Comparison of ENCODE assay signal across 11 cellular contexts in the genomic region with DNA sequence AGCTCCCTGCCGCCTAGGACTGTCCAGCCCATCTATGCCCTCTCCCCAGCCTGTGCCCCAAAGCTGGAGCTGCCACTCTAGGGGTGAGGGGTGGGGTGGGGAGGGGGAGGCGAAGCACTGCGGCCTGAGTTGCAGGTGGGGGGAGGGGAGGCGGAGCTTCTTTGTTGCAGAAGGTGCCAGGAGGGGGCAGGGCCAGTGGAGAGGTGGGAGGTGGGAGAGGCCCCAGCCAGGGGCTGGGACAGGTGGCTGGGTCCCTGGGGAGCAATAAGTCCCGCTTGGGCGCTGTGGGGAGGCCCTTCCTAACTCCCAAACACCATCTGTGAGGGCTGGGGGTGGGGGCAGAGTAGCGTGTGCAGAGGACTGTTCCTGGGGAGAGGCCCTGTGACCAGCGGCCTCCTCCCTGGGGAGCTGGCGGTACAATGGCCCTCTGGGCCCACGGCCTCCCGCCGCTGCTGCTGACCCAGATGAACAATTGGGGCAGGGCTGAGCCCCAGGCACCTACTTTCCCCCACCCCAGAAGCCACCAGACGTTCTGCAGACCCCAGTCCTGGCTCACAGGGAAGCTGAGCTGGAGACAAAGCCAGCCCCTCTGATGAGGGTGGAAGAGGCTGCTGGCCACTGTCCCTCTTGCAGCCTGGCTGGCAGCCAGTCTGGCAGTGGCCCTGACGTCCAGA. TPM values are rescaled to one million over a fixed set of nuclear protein-coding genes. Genes with fewer than 3 reads are reported as not detected.
DNase-seq lines count a peak whose midpoint lies in the region; ATAC-seq, FAIRE-seq and TF ChIP-seq lines count a peak whose summit lies in the region.
"Had no signal": no experiment of that assay in that cellular context is flagged by ENCODE, and none has a peak within 500 bp of the region (broad histone marks: within the 10 kb centered on the region; RNA-seq: fewer than 3 reads in every experiment).

No MANE protein-coding gene starts in this region.

- intact Hi-C loops in K562 (cut with micrococcal nuclease): loop anchor here (5.0 kb wide), 1 partner anchor 33 kb away; no protein-coding TSS in a partner anchor
- intact Hi-C loops in activated naive CD4-positive, alpha-beta T cell treated with anti-CD3 and anti-CD28 coated beads for 36 hours (cut with micrococcal nuclease): no loop called here

- H3K36me3 ChIP-seq in K562 (ENCODE audit: control insufficient read depth, insufficient read depth, low read length) (peaks cover 2% of the 10 kb centered on the region; the same call in 1 of the 3 replicates), neuronal stem cell (replicated peaks in 1 of 2; ENCODE audit: control insufficient read depth in 2 of 2, insufficient read depth in 2 of 2, low read length in 2 of 2) (peaks cover 2 to 5% of the 10 kb centered on the region in 2 donors), brain microvascular endothelial cell (replicated peaks) (no peaks in the 10 kb centered on the region)
- H3K36me3 ChIP-seq: pancreas had no signal

- H3K14ac ChIP-seq in neuronal stem cell (ENCODE audit: low read length): peak overlapping the region; percentile 84

- H3K4me1 ChIP-seq in K562 (replicated peaks in 1 of 2; ENCODE audit: control insufficient read depth in 2 of 2, insufficient read depth in 2 of 2, low read length in 2 of 2): peaks cover 7 to 85% of the 10 kb centered on the region in 2 experiments; a peak in 4 of 5 replicates
- peaks cover 32 to 41% of the 10 kb centered on the region in 2 donors for H3K4me1 ChIP-seq in neuronal stem cell (ENCODE audit: control insufficient read depth in 2 of 2, insufficient read depth in 1 of 2, low read depth in 1 of 2, low read length in 2 of 2)

- peaks cover 26% of the 10 kb centered on the region for H3K27me3 Mint-ChIP-seq in activated T-cell treated with anti-CD3 and anti-CD28 coated beads, Interleukin-2, amount 50 U/mL, for 72 hours (ENCODE audit: low read depth)
- peaks cover 36% of the 10 kb centered on the region for H3K27me3 Mint-ChIP-seq in activated T-cell treated with anti-CD3 and anti-CD28 coated beads, Interleukin-2, amount 50 U/mL, for 4 hours (ENCODE audit: low read depth)
- peaks cover 39% of the 10 kb centered on the region for H3K27me3 Mint-ChIP-seq in activated naive CD4-positive, alpha-beta T cell treated with anti-CD3 and anti-CD28 coated beads for 36 hours (ENCODE audit: low read depth)

- peak overlapping the region; percentile 100 for H2AK5ac ChIP-seq in neuronal stem cell (ENCODE audit: low read depth, low read length)

- H3K27me3 ChIP-seq in K562 (ENCODE audit: control insufficient read depth in 2 of 2, insufficient read depth in 2 of 2, low read length in 2 of 2) (no peaks in the 10 kb centered on the region), neuronal stem cell (ENCODE audit: control insufficient read depth in 3 of 3, insufficient read depth in 3 of 3, low read depth in 1 of 3, low read length in 3 of 3) (peaks cover 0 to 7% (median 0%) of the 10 kb centered on the region in 3 experiments), brain microvascular endothelial cell (replicated peaks) (no peaks in the 10 kb centered on the region)

- TF ChIP-seq CTCF in K562 (IDR thresholded peaks at IDR 0.05 in 2 of 3, conservative IDR thresholded peaks at IDR 0.05 in 1 of 3; ENCODE audit: insufficient read depth in 2 of 3, low read depth in 1 of 3, low read length in 3 of 3): no peak
- TF ChIP-seq CTCF in brain microvascular endothelial cell (IDR thresholded peaks at IDR 0.05; ENCODE audit: low read depth, low read length, missing control alignments): no peak

- peak overlapping the region; percentile 97 for H4K91ac ChIP-seq in neuronal stem cell (ENCODE audit: low read depth, low read length, poor library complexity)

- CTCF ChIA-PET in K562 (lab: Yijun Ruan, JAX; ENCODE audit: low intra/inter-chr PET ratio): no interaction called here
- CTCF ChIA-PET in activated naive CD4-positive, alpha-beta T cell treated with anti-CD3 and anti-CD28 coated beads for 36 hours (lab: Charles Lee): no interaction called here

- peak overlapping the region; percentile 73 to 75 for H3K4me3 Mint-ChIP-seq in activated T-cell treated with anti-CD3 and anti-CD28 coated beads, Interleukin-2, amount 50 U/mL, for 72 hours
- H3K4me3 Mint-ChIP-seq in activated T-cell treated with anti-CD3 and anti-CD28 coated beads, Interleukin-2, amount 50 U/mL, for 4 hours: no peak overlapping the region
- H3K4me3 Mint-ChIP-seq in activated naive CD4-positive, alpha-beta T cell treated with anti-CD3 and anti-CD28 coated beads for 36 hours: no peak overlapping the region

- H3K4ac ChIP-seq in neuronal stem cell (ENCODE audit: low read length): peak overlapping the region; percentile 98

- no peaks in the 10 kb centered on the region for H3K36me3 Mint-ChIP-seq in activated T-cell treated with anti-CD3 and anti-CD28 coated beads, Interleukin-2, amount 50 U/mL, for 72 hours (ENCODE audit: insufficient read depth in 2 of 2)
- no peaks in the 10 kb centered on the region for H3K36me3 Mint-ChIP-seq in activated T-cell treated with anti-CD3 and anti-CD28 coated beads, Interleukin-2, amount 50 U/mL, for 4 hours (ENCODE audit: insufficient read depth)
- no peaks in the 10 kb centered on the region for H3K36me3 Mint-ChIP-seq in activated naive CD4-positive, alpha-beta T cell treated with anti-CD3 and anti-CD28 coated beads for 36 hours (ENCODE audit: low read depth)
- H3K36me3 Mint-ChIP-seq: CD4-positive, CD25-positive, alpha-beta regulatory T cell had no signal

- peaks cover 12% of the 10 kb centered on the region for H3K4me1 Mint-ChIP-seq in activated T-cell treated with anti-CD3 and anti-CD28 coated beads, Interleukin-2, amount 50 U/mL, for 72 hours (ENCODE audit: low read depth)
- peaks cover 8% of the 10 kb centered on the region for H3K4me1 Mint-ChIP-seq in activated T-cell treated with anti-CD3 and anti-CD28 coated beads, Interleukin-2, amount 50 U/mL, for 4 hours (ENCODE audit: low read depth)
- peaks cover 16% of the 10 kb centered on the region for H3K4me1 Mint-ChIP-seq in activated naive CD4-positive, alpha-beta T cell treated with anti-CD3 and anti-CD28 coated beads for 36 hours (ENCODE audit: low read depth)

- peak overlapping the region in 1 of 2 experiments; percentile 86; a peak in 2 of 4 replicates for H3K9ac ChIP-seq in K562 (ENCODE audit: insufficient read depth in 1 of 2, low read depth in 2 of 2, low read length in 2 of 2)
- H3K9ac ChIP-seq in neuronal stem cell (ENCODE audit: low read depth, low read length, poor library complexity): peak overlapping the region; percentile 99

- no peak overlapping the region for H3K27ac Mint-ChIP-seq in activated T-cell treated with anti-CD3 and anti-CD28 coated beads, Interleukin-2, amount 50 U/mL, for 72 hours
- no peak overlapping the region for H3K27ac Mint-ChIP-seq in activated naive CD4-positive, alpha-beta T cell treated with anti-CD3 and anti-CD28 coated beads for 36 hours

- H2BK15ac ChIP-seq in neuronal stem cell (ENCODE audit: low read length): peak overlapping the region; percentile 88

- H3K23ac ChIP-seq in neuronal stem cell (ENCODE audit: low read depth, low read length, poor library complexity): peak overlapping the region; percentile 85

- H3K4me2 ChIP-seq in K562 (ENCODE audit: insufficient read depth, low read length): no peak overlapping the region
- peak overlapping the region; percentile 86 for H3K4me2 ChIP-seq in neuronal stem cell (ENCODE audit: insufficient read depth, low read length, poor library complexity, severe bottlenecking)

- in situ Hi-C loops in K562 (cut with MboI): no loop called here
- in situ Hi-C loops in brain microvascular endothelial cell (cut with HindIII; ENCODE audit: low pct_ligation_motif_present, low sequenced_read_pairs): no loop called here

- DNase-seq in activated T-cell treated with anti-CD3 and anti-CD28 coated beads, Interleukin-2, amount 50 U/mL, for 72 hours: no peak
- DNase-seq in activated T-cell treated with anti-CD3 and anti-CD28 coated beads, Interleukin-2, amount 50 U/mL, for 4 hours: no peak
- DNase-seq in NCI-H2081 treated with DMSO at 0.1 percent for 48 hours (lab: John Stamatoyannopoulos, UW) (peak; percentile 65), K562 (ENCODE audit: extremely low read depth in 1 of 4, low spot score in 3 of 4) (peak in 2 of 4 experiments; percentile 30 to 49), neuronal stem cell (ENCODE audit: low spot score) (no peak), brain microvascular endothelial cell (no peak)
- no peak for DNase-seq in activated naive CD4-positive, alpha-beta T cell treated with anti-CD3 and anti-CD28 coated beads for 36 hours
- DNase-seq: CD4-positive, CD25-positive, alpha-beta regulatory T cell had no signal

- TF ChIP-seq RAD21 in K562 (CRISPR knock-in tag; conservative IDR thresholded peaks at IDR 0.05 in 1 of 2, IDR thresholded peaks at IDR 0.05 in 1 of 2): no peak

- peak overlapping the region; percentile 97 for H2BK5ac ChIP-seq in neuronal stem cell (ENCODE audit: low read length)

- WGBS in K562 (ENCODE audit: insufficient coverage, low coverage, missing lambda C conversion rate): 10% methylated on average over 10 of the region's 14 CpGs
- no CpG with 5 or more reads among the region's 14 CpGs for WGBS in neuronal stem cell (ENCODE audit: extremely low coverage in 2 of 2, insufficient read length in 2 of 2, insufficient replicate concordance in 1 of 2), 2 donors

- TF ChIP-seq EP300 in K562 (IDR thresholded peaks at IDR 0.05; ENCODE audit: low read length): no peak

- no peak overlapping the region for H2AFZ ChIP-seq in K562 (ENCODE audit: low read depth, low read length)
- peak overlapping the region; percentile 70 for H2AFZ ChIP-seq in neuronal stem cell (ENCODE audit: low read length)

- H3K4me3 ChIP-seq in K562 (no peak overlapping the region), neuronal stem cell (ENCODE audit: low read length in 2 of 2) (peak overlapping the region in 1 of 2 donors; percentile 4), brain microvascular endothelial cell (ENCODE audit: low read depth, low read length) (no peak overlapping the region)

- FAIRE-seq in K562 (lab: Jason Lieb, UNC): no peak
- FAIRE-seq: pancreas had no signal

- H3K79me1 ChIP-seq in neuronal stem cell (ENCODE audit: low read depth, low read length): peaks cover 6% of the 10 kb centered on the region

- H3K9me3 Mint-ChIP-seq in activated T-cell treated with anti-CD3 and anti-CD28 coated beads, Interleukin-2, amount 50 U/mL, for 72 hours: no peaks in the 10 kb centered on the region
- no peaks in the 10 kb centered on the region for H3K9me3 Mint-ChIP-seq in activated T-cell treated with anti-CD3 and anti-CD28 coated beads, Interleukin-2, amount 50 U/mL, for 4 hours
- no peaks in the 10 kb centered on the region for H3K9me3 Mint-ChIP-seq in activated naive CD4-positive, alpha-beta T cell treated with anti-CD3 and anti-CD28 coated beads for 36 hours
- H3K9me3 Mint-ChIP-seq: CD4-positive, CD25-positive, alpha-beta regulatory T cell had no signal

- BruUV-seq in K562 (replicated peaks; lab: Mats Ljungman, UMichigan): no TSS peak

- H2BK12ac ChIP-seq in neuronal stem cell (ENCODE audit: low read length): peak overlapping the region; percentile 98

- 0 out of 3 replicates have a peak, but pooled peaks cover under 1% of the 10 kb centered on the region for H3K79me2 ChIP-seq in K562 (ENCODE audit: control insufficient read depth, insufficient read depth, low read length)

- H3K27ac ChIP-seq in K562 (ENCODE audit: extremely low read depth, low read depth, low read length) (no peak overlapping the region), neuronal stem cell (replicated peaks; ENCODE audit: low read length) (peak overlapping the region; percentile 1), brain microvascular endothelial cell (no peak overlapping the region)
- H3K27ac ChIP-seq: pancreas had no signal

- POLR2A ChIA-PET in K562 (lab: Yijun Ruan, JAX): interaction anchor here (0.7 to 2.3 kb wide), 8 partner anchors 9 to 316 kb away, joined by 3 to 10 read pairs (median 3); a partner anchor contains a TSS

- H4K20me1 ChIP-seq in K562 (replicated peaks; ENCODE audit: control insufficient read depth, insufficient read depth, low read length): 0 out of 2 replicates have a peak, but pooled peaks cover 4% of the 10 kb centered on the region

- peak overlapping the region; percentile 100 for H4K8ac ChIP-seq in neuronal stem cell (ENCODE audit: low read depth, low read length)

- ATAC-seq in activated T-cell treated with anti-CD3 and anti-CD28 coated beads, Interleukin-2, amount 50 U/mL, for 72 hours (replicated peaks in 1 of 2): peak; percentile 2 to 9
- no peak for ATAC-seq in activated T-cell treated with anti-CD3 and anti-CD28 coated beads, Interleukin-2, amount 50 U/mL, for 4 hours
- ATAC-seq in K562 (peak; percentile 17), HG02571 (IDR thresholded peaks at IDR 0.05; ENCODE audit: unreplicated experiment) (no peak)

- peak overlapping the region; percentile 95 for H2BK120ac ChIP-seq in neuronal stem cell (ENCODE audit: low read depth, low read length)

- H3K9me3 ChIP-seq in K562 (replicated peaks; ENCODE audit: control insufficient read depth, insufficient read depth, low read depth, low read length) (no peaks in the 10 kb centered on the region), neuronal stem cell (replicated peaks in 1 of 2; ENCODE audit: control insufficient read depth in 2 of 2, insufficient read depth in 1 of 2, low read depth in 1 of 2, low read length in 2 of 2) (no peaks in the 10 kb centered on the region)
- H3K9me3 ChIP-seq: pancreas had no signal

- H3K18ac ChIP-seq in neuronal stem cell (ENCODE audit: low read length): peak overlapping the region; percentile 100

- H3K9me1 ChIP-seq in K562 (ENCODE audit: control insufficient read depth, insufficient read depth, low read length): no peaks in the 10 kb centered on the region

- no peak for TF ChIP-seq POLR2A in K562 (conservative IDR thresholded peaks at IDR 0.05)

RNA-seq across cellular contexts. Expression of a gene that starts 2.2 kb away (rescaled TPM):
- not detected for total RNA-seq in activated T-cell treated with anti-CD3 and anti-CD28 coated beads, Interleukin-2, amount 50 U/mL, for 72 hours
- not detected for total RNA-seq in activated T-cell treated with anti-CD3 and anti-CD28 coated beads, Interleukin-2, amount 50 U/mL, for 4 hours
- 0.42 TPM in 1 of 2 replicates, not detected in the other for total RNA-seq in K562 (2011; cell fraction: chromatin; rRNA removed; ENCODE audit: low replicate concordance)
- 0.13 and 0.17 TPM in 2 replicates for total RNA-seq in K562 (2011; cell fraction: nucleolus; rRNA removed)
- total RNA-seq in K562 (2011; cell fraction: nucleoplasm; rRNA removed): not detected in 2 replicates
- total RNA-seq in K562 (2014; rRNA removed): not detected in 2 replicates
- total RNA-seq in K562 (2014; rRNA removed; fragmentation: Illumina TruSeq; extraction: Trizol): not detected in 2 replicates
- not detected in 2 replicates for total RNA-seq in K562 (2015; rRNA removed; fragmentation: Illumina TruSeq; extraction: Trizol)
- not detected in 2 replicates for total RNA-seq in K562 (2021)
- polyA plus RNA-seq in K562 (2011; rRNA removed): not detected in 2 replicates
- not detected in 2 replicates for polyA plus RNA-seq in K562 (2011; cell fraction: cytosol; rRNA removed)
- polyA plus RNA-seq in K562 (2011; cell fraction: nucleus; rRNA removed): not detected in 2 replicates
- polyA plus RNA-seq in K562 (2012): 0.07 and 0.08 TPM in 2 replicates
- not detected in 2 replicates for polyA plus RNA-seq in K562 (2014; fragmentation: Illumina TruSeq; extraction: Trizol)
- polyA plus RNA-seq in K562 (2014; fragmentation: Nextera tagmentation; extraction: Ambion mirVana): not detected
- polyA plus RNA-seq in K562 (2014; rRNA removed): not detected in 2 replicates
- not detected in 2 replicates for polyA minus RNA-seq in K562 (2011; rRNA and poly(A)+ RNA removed)
- polyA minus RNA-seq in K562 (2011; cell fraction: cytosol; rRNA and poly(A)+ RNA removed): not detected in 2 replicates
- polyA minus RNA-seq in K562 (2011; cell fraction: nucleus; rRNA and poly(A)+ RNA removed): not detected in 2 replicates
- 0.96 TPM for polyA plus RNA-seq in neuronal stem cell (2013, experiment 1 of 2)
- 1.1 TPM for polyA plus RNA-seq in neuronal stem cell (2013, experiment 2 of 2)
- not detected for total RNA-seq in activated naive CD4-positive, alpha-beta T cell treated with anti-CD3 and anti-CD28 coated beads for 36 hours
- total RNA-seq: activated CD8-positive, alpha-beta memory T cell treated with anti-CD3 and anti-CD28 coated beads for 36 hours; CD4-positive, CD25-positive, alpha-beta regulatory T cell had no signal
- polyA plus RNA-seq: CD4-positive, CD25-positive, alpha-beta regulatory T cell had no signal

RNA-seq across cellular contexts. Expression of a gene that starts 6.1 kb away (rescaled TPM):
- 10 to 100 TPM; 13.6 to 20.4 TPM for total RNA-seq in activated T-cell treated with anti-CD3 and anti-CD28 coated beads, Interleukin-2, amount 50 U/mL, for 72 hours
- 10 to 100 TPM; 25.0 to 27.2 (median 26.3) TPM for total RNA-seq in activated T-cell treated with anti-CD3 and anti-CD28 coated beads, Interleukin-2, amount 50 U/mL, for 4 hours
- total RNA-seq in K562 (2011; cell fraction: chromatin; rRNA removed; ENCODE audit: low replicate concordance): 29.2 and 69.3 TPM in 2 replicates
- total RNA-seq in K562 (2011; cell fraction: nucleolus; rRNA removed): 36.9 and 38.2 TPM in 2 replicates
- 27.0 and 36.9 TPM in 2 replicates for total RNA-seq in K562 (2011; cell fraction: nucleoplasm; rRNA removed)
- total RNA-seq in K562 (2014; rRNA removed) (7.2 and 13.4 TPM in 2 replicates), K562 (2014; rRNA removed; fragmentation: Illumina TruSeq; extraction: Trizol) (4.2 and 4.9 TPM in 2 replicates), K562 (2015; rRNA removed; fragmentation: Illumina TruSeq; extraction: Trizol) (9.1 and 11.2 TPM in 2 replicates), K562 (2021) (22.6 and 24.3 TPM in 2 replicates)
- polyA plus RNA-seq in K562 (2011; rRNA removed) (5.7 and 9.4 TPM in 2 replicates), K562 (2014; fragmentation: Illumina TruSeq; extraction: Trizol) (7.2 and 9.4 TPM in 2 replicates), K562 (2014; fragmentation: Nextera tagmentation; extraction: Ambion mirVana) (1 to 10 TPM; 1.7 to 4.2 TPM), K562 (2014; rRNA removed) (8.3 and 9.3 TPM in 2 replicates)
- polyA plus RNA-seq in K562 (2011; cell fraction: cytosol; rRNA removed): 7.1 and 12.3 TPM in 2 replicates
- 22.9 and 34.2 TPM in 2 replicates for polyA plus RNA-seq in K562 (2011; cell fraction: nucleus; rRNA removed)
- polyA plus RNA-seq in K562 (2012): 8.5 and 9.1 TPM in 2 replicates
- 6.5 and 9.7 TPM in 2 replicates for polyA minus RNA-seq in K562 (2011; rRNA and poly(A)+ RNA removed)
- polyA minus RNA-seq in K562 (2011; cell fraction: cytosol; rRNA and poly(A)+ RNA removed): 13.1 and 14.3 TPM in 2 replicates
- polyA minus RNA-seq in K562 (2011; cell fraction: nucleus; rRNA and poly(A)+ RNA removed): 12.5 and 15.3 TPM in 2 replicates
- 7.1 TPM for polyA plus RNA-seq in neuronal stem cell (2013, experiment 1 of 2)
- 7.2 TPM for polyA plus RNA-seq in neuronal stem cell (2013, experiment 2 of 2)
- total RNA-seq in activated naive CD4-positive, alpha-beta T cell treated with anti-CD3 and anti-CD28 coated beads for 36 hours: 1 to 10 TPM; 8.1 to 8.6 TPM

RNA-seq across cellular contexts. Expression of a gene that starts 9.0 kb away (rescaled TPM):
- 10 to 100 TPM; 23.0 to 32.7 TPM for total RNA-seq in activated T-cell treated with anti-CD3 and anti-CD28 coated beads, Interleukin-2, amount 50 U/mL, for 72 hours
- 10 to 100 TPM; 26.0 to 37.5 (median 32.7) TPM for total RNA-seq in activated T-cell treated with anti-CD3 and anti-CD28 coated beads, Interleukin-2, amount 50 U/mL, for 4 hours
- 28.4 and 114 TPM in 2 replicates for total RNA-seq in K562 (2011; cell fraction: chromatin; rRNA removed; ENCODE audit: low replicate concordance)
- 102 and 124 TPM in 2 replicates for total RNA-seq in K562 (2011; cell fraction: nucleolus; rRNA removed)
- 40.8 and 51.4 TPM in 2 replicates for total RNA-seq in K562 (2011; cell fraction: nucleoplasm; rRNA removed)
- total RNA-seq in K562 (2014; rRNA removed) (50.2 and 66.0 TPM in 2 replicates), K562 (2014; rRNA removed; fragmentation: Illumina TruSeq; extraction: Trizol) (6.4 and 11.6 TPM in 2 replicates), K562 (2015; rRNA removed; fragmentation: Illumina TruSeq; extraction: Trizol) (25.8 and 28.4 TPM in 2 replicates), K562 (2021) (43.0 and 46.1 TPM in 2 replicates)
- polyA plus RNA-seq in K562 (2011; rRNA removed) (11.5 and 19.7 TPM in 2 replicates), K562 (2014; fragmentation: Illumina TruSeq; extraction: Trizol) (17.6 and 21.1 TPM in 2 replicates), K562 (2014; fragmentation: Nextera tagmentation; extraction: Ambion mirVana) (1 to 10 TPM in 1 of 2 experiments, under 1 TPM in 1; 0.75 to 2.2 TPM), K562 (2014; rRNA removed) (46.1 and 57.0 TPM in 2 replicates)
- 12.4 and 30.6 TPM in 2 replicates for polyA plus RNA-seq in K562 (2011; cell fraction: cytosol; rRNA removed)
- 115 and 152 TPM in 2 replicates for polyA plus RNA-seq in K562 (2011; cell fraction: nucleus; rRNA removed)
- 25.5 and 36.0 TPM in 2 replicates for polyA plus RNA-seq in K562 (2012)
- 3.6 and 6.3 TPM in 2 replicates for polyA minus RNA-seq in K562 (2011; rRNA and poly(A)+ RNA removed)
- 5.9 and 8.8 TPM in 2 replicates for polyA minus RNA-seq in K562 (2011; cell fraction: cytosol; rRNA and poly(A)+ RNA removed)
- polyA minus RNA-seq in K562 (2011; cell fraction: nucleus; rRNA and poly(A)+ RNA removed): 44.7 and 53.2 TPM in 2 replicates
- polyA plus RNA-seq in neuronal stem cell (2013, experiment 1 of 2): 31.4 TPM
- polyA plus RNA-seq in neuronal stem cell (2013, experiment 2 of 2): 29.6 TPM
- 10 to 100 TPM; 24.2 to 24.8 TPM for total RNA-seq in activated naive CD4-positive, alpha-beta T cell treated with anti-CD3 and anti-CD28 coated beads for 36 hours
- total RNA-seq: CD4-positive, CD25-positive, alpha-beta regulatory T cell had no signal

RNA-seq across cellular contexts. Expression of a gene that starts 39.6 kb away (rescaled TPM):
- total RNA-seq in activated T-cell treated with anti-CD3 and anti-CD28 coated beads, Interleukin-2, amount 50 U/mL, for 72 hours: 10 to 100 TPM; 49.2 to 68.6 TPM
- total RNA-seq in activated T-cell treated with anti-CD3 and anti-CD28 coated beads, Interleukin-2, amount 50 U/mL, for 4 hours: 1 to 10 TPM; 6.7 to 7.5 (median 7.4) TPM
- 85.7 and 196 TPM in 2 replicates for total RNA-seq in K562 (2011; cell fraction: chromatin; rRNA removed; ENCODE audit: low replicate concordance)
- 118 and 124 TPM in 2 replicates for total RNA-seq in K562 (2011; cell fraction: nucleolus; rRNA removed)
- total RNA-seq in K562 (2011; cell fraction: nucleoplasm; rRNA removed): 119 and 147 TPM in 2 replicates
- total RNA-seq in K562 (2014; rRNA removed) (46.2 and 66.4 TPM in 2 replicates), K562 (2014; rRNA removed; fragmentation: Illumina TruSeq; extraction: Trizol) (26.2 and 29.5 TPM in 2 replicates), K562 (2015; rRNA removed; fragmentation: Illumina TruSeq; extraction: Trizol) (34.2 and 36.9 TPM in 2 replicates), K562 (2021) (62.9 and 70.1 TPM in 2 replicates)
- polyA plus RNA-seq in K562 (2011; rRNA removed) (18.5 and 18.8 TPM in 2 replicates), K562 (2014; fragmentation: Illumina TruSeq; extraction: Trizol) (30.8 and 43.5 TPM in 2 replicates), K562 (2014; fragmentation: Nextera tagmentation; extraction: Ambion mirVana) (1 to 10 TPM; 4.1 to 5.4 TPM), K562 (2014; rRNA removed) (24.6 and 28.5 TPM in 2 replicates)
- 23.2 and 35.3 TPM in 2 replicates for polyA plus RNA-seq in K562 (2011; cell fraction: cytosol; rRNA removed)
- 34.8 and 58.2 TPM in 2 replicates for polyA plus RNA-seq in K562 (2011; cell fraction: nucleus; rRNA removed)
- polyA plus RNA-seq in K562 (2012): 35.0 and 35.7 TPM in 2 replicates
- 39.0 and 67.5 TPM in 2 replicates for polyA minus RNA-seq in K562 (2011; rRNA and poly(A)+ RNA removed)
- 65.5 and 70.9 TPM in 2 replicates for polyA minus RNA-seq in K562 (2011; cell fraction: cytosol; rRNA and poly(A)+ RNA removed)
- polyA minus RNA-seq in K562 (2011; cell fraction: nucleus; rRNA and poly(A)+ RNA removed): 35.1 and 42.3 TPM in 2 replicates
- polyA plus RNA-seq in neuronal stem cell (2013, experiment 1 of 2): 26.8 TPM
- 26.7 TPM for polyA plus RNA-seq in neuronal stem cell (2013, experiment 2 of 2)
- 10 to 100 TPM; 73.5 to 74.5 TPM for total RNA-seq in activated naive CD4-positive, alpha-beta T cell treated with anti-CD3 and anti-CD28 coated beads for 36 hours

RNA-seq across cellular contexts. Expression of a gene that starts 44.9 kb away (rescaled TPM):
- total RNA-seq in activated T-cell treated with anti-CD3 and anti-CD28 coated beads, Interleukin-2, amount 50 U/mL, for 72 hours: 10 to 100 TPM; 94.2 to 94.8 TPM
- total RNA-seq in activated T-cell treated with anti-CD3 and anti-CD28 coated beads, Interleukin-2, amount 50 U/mL, for 4 hours: 100 to 1,000 TPM; 184 to 198 (median 188) TPM
- total RNA-seq in K562 (2011; cell fraction: chromatin; rRNA removed; ENCODE audit: low replicate concordance): 30.3 and 91.0 TPM in 2 replicates
- 132 and 138 TPM in 2 replicates for total RNA-seq in K562 (2011; cell fraction: nucleolus; rRNA removed)
- total RNA-seq in K562 (2011; cell fraction: nucleoplasm; rRNA removed): 102 and 104 TPM in 2 replicates
- total RNA-seq in K562 (2014; rRNA removed): 28.4 and 48.6 TPM in 2 replicates
- 10.2 and 10.8 TPM in 2 replicates for total RNA-seq in K562 (2014; rRNA removed; fragmentation: Illumina TruSeq; extraction: Trizol)
- 22.7 and 24.3 TPM in 2 replicates for total RNA-seq in K562 (2015; rRNA removed; fragmentation: Illumina TruSeq; extraction: Trizol)
- total RNA-seq in K562 (2021): 213 and 228 TPM in 2 replicates
- 7.1 and 14.1 TPM in 2 replicates for polyA plus RNA-seq in K562 (2011; rRNA removed)
- 28.4 and 49.5 TPM in 2 replicates for polyA plus RNA-seq in K562 (2011; cell fraction: cytosol; rRNA removed)
- polyA plus RNA-seq in K562 (2011; cell fraction: nucleus; rRNA removed): 18.4 and 28.6 TPM in 2 replicates
- polyA plus RNA-seq in K562 (2012): 228 and 237 TPM in 2 replicates
- polyA plus RNA-seq in K562 (2014; fragmentation: Illumina TruSeq; extraction: Trizol): 44.5 and 83.3 TPM in 2 replicates
- 1 to 10 TPM; 2.9 to 5.2 TPM for polyA plus RNA-seq in K562 (2014; fragmentation: Nextera tagmentation; extraction: Ambion mirVana)
- 63.0 and 66.3 TPM in 2 replicates for polyA plus RNA-seq in K562 (2014; rRNA removed)
- polyA minus RNA-seq in K562 (2011; rRNA and poly(A)+ RNA removed): 4.5 and 5.5 TPM in 2 replicates
- 81.8 and 143 TPM in 2 replicates for polyA minus RNA-seq in K562 (2011; cell fraction: cytosol; rRNA and poly(A)+ RNA removed)
- 8.2 and 10.8 TPM in 2 replicates for polyA minus RNA-seq in K562 (2011; cell fraction: nucleus; rRNA and poly(A)+ RNA removed)
- 244 TPM for polyA plus RNA-seq in neuronal stem cell (2013, experiment 1 of 2)
- 240 TPM for polyA plus RNA-seq in neuronal stem cell (2013, experiment 2 of 2)
- 10 to 100 TPM; 81.9 TPM for total RNA-seq in activated naive CD4-positive, alpha-beta T cell treated with anti-CD3 and anti-CD28 coated beads for 36 hours

Comparison
In these comparisons a context has a peak if more than half of its experiments do, and no peak if none do; other contexts are left out.
1. ATAC-seq: peak in activated T-cell treated with anti-CD3 and anti-CD28 coated beads, Interleukin-2, amount 50 U/mL, for 72 hours (2 of 2) and K562 (single experiment); none in activated T-cell treated with anti-CD3 and anti-CD28 coated beads, Interleukin-2, amount 50 U/mL, for 4 hours (0 of 2) and HG02571 (single experiment).
2. H3K4me3 Mint-ChIP-seq: peak in activated T-cell treated with anti-CD3 and anti-CD28 coated beads, Interleukin-2, amount 50 U/mL, for 72 hours (2 of 2); none in activated T-cell treated with anti-CD3 and anti-CD28 coated beads, Interleukin-2, amount 50 U/mL, for 4 hours (single experiment) and activated naive CD4-positive, alpha-beta T cell treated with anti-CD3 and anti-CD28 coated beads for 36 hours (single experiment).